ENCODE assay signal across 2 cellular contexts in the genomic region with DNA sequence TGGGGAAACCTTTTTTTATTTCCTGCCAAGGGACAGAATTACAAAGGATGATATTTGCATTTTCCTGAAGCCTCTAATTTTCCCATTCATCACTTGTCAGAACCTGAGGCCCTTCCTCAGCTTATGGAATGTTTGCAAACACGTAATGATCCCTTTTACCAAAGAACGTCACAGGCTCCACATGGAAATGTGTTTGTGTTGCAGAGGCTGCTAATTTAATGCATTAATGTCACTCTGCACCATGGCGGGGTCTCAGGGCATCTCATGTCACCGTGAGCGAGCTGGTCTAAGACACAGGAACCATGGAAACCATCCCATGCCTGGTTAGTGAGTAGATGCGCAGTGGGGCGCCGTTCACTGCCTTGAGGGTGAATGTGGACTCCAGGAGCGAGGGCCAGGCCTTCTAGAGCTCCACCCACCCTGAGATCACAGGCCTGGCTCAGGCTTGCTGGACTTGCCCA.
TF ChIP-seq lines count a peak whose summit lies in the region.

No MANE protein-coding gene starts in this region.

TF ChIP-seq in HCT116, 20 proteins besides CTCF, POLR2A, EP300 and RAD21 (continued from another document):
- no peak for TF ChIP-seq FOSL1 (IDR thresholded peaks at IDR 0.05; ENCODE audit: low read depth)

TF ChIP-seq in WTC11, 78 proteins besides CTCF, POLR2A, EP300 and RAD21:
- TF ChIP-seq, protein P1, sequence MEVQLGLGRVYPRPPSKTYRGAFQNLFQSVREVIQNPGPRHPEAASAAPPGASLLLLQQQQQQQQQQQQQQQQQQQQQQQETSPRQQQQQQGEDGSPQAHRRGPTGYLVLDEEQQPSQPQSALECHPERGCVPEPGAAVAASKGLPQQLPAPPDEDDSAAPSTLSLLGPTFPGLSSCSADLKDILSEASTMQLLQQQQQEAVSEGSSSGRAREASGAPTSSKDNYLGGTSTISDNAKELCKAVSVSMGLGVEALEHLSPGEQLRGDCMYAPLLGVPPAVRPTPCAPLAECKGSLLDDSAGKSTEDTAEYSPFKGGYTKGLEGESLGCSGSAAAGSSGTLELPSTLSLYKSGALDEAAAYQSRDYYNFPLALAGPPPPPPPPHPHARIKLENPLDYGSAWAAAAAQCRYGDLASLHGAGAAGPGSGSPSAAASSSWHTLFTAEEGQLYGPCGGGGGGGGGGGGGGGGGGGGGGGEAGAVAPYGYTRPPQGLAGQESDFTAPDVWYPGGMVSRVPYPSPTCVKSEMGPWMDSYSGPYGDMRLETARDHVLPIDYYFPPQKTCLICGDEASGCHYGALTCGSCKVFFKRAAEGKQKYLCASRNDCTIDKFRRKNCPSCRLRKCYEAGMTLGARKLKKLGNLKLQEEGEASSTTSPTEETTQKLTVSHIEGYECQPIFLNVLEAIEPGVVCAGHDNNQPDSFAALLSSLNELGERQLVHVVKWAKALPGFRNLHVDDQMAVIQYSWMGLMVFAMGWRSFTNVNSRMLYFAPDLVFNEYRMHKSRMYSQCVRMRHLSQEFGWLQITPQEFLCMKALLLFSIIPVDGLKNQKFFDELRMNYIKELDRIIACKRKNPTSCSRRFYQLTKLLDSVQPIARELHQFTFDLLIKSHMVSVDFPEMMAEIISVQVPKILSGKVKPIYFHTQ (CRISPR knock-in tag; IDR thresholded peaks at IDR 0.05), result no peak
- TF ChIP-seq ZNF121 (CRISPR knock-in tag; IDR thresholded peaks at IDR 0.05) (no peak), TP53 (CRISPR knock-in tag; IDR thresholded peaks at IDR 0.05) (no peak), GABPB1 (CRISPR knock-in tag; IDR thresholded peaks at IDR 0.05) (no peak), NFYB (CRISPR knock-in tag; conservative IDR thresholded peaks at IDR 0.05; ENCODE audit: low read depth) (no peak), ZNF232 (CRISPR knock-in tag; IDR thresholded peaks at IDR 0.05) (no peak), NR2C2 (CRISPR knock-in tag; IDR thresholded peaks at IDR 0.05) (no peak)
- TF ChIP-seq, protein P2, sequence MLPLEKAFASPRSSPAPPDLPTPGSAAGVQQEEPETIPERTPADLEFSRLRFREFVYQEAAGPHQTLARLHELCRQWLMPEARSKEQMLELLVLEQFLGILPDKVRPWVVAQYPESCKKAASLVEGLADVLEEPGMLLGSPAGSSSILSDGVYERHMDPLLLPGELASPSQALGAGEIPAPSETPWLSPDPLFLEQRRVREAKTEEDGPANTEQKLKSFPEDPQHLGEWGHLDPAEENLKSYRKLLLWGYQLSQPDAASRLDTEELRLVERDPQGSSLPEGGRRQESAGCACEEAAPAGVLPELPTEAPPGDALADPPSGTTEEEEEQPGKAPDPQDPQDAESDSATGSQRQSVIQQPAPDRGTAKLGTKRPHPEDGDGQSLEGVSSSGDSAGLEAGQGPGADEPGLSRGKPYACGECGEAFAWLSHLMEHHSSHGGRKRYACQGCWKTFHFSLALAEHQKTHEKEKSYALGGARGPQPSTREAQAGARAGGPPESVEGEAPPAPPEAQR (CRISPR knock-in tag; IDR thresholded peaks at IDR 0.05), result no peak
- TF ChIP-seq, protein P3, sequence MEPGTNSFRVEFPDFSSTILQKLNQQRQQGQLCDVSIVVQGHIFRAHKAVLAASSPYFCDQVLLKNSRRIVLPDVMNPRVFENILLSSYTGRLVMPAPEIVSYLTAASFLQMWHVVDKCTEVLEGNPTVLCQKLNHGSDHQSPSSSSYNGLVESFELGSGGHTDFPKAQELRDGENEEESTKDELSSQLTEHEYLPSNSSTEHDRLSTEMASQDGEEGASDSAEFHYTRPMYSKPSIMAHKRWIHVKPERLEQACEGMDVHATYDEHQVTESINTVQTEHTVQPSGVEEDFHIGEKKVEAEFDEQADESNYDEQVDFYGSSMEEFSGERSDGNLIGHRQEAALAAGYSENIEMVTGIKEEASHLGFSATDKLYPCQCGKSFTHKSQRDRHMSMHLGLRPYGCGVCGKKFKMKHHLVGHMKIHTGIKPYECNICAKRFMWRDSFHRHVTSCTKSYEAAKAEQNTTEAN (CRISPR knock-in tag; IDR thresholded peaks at IDR 0.05), result no peak
- TF ChIP-seq, protein P4, sequence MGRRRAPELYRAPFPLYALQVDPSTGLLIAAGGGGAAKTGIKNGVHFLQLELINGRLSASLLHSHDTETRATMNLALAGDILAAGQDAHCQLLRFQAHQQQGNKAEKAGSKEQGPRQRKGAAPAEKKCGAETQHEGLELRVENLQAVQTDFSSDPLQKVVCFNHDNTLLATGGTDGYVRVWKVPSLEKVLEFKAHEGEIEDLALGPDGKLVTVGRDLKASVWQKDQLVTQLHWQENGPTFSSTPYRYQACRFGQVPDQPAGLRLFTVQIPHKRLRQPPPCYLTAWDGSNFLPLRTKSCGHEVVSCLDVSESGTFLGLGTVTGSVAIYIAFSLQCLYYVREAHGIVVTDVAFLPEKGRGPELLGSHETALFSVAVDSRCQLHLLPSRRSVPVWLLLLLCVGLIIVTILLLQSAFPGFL (CRISPR knock-in tag; IDR thresholded peaks at IDR 0.05; ENCODE audit: borderline replicate concordance), result no peak
- TF ChIP-seq, protein P5, sequence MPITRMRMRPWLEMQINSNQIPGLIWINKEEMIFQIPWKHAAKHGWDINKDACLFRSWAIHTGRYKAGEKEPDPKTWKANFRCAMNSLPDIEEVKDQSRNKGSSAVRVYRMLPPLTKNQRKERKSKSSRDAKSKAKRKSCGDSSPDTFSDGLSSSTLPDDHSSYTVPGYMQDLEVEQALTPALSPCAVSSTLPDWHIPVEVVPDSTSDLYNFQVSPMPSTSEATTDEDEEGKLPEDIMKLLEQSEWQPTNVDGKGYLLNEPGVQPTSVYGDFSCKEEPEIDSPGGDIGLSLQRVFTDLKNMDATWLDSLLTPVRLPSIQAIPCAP (CRISPR knock-in tag; IDR thresholded peaks at IDR 0.05), result no peak
